In the genomic region with DNA sequence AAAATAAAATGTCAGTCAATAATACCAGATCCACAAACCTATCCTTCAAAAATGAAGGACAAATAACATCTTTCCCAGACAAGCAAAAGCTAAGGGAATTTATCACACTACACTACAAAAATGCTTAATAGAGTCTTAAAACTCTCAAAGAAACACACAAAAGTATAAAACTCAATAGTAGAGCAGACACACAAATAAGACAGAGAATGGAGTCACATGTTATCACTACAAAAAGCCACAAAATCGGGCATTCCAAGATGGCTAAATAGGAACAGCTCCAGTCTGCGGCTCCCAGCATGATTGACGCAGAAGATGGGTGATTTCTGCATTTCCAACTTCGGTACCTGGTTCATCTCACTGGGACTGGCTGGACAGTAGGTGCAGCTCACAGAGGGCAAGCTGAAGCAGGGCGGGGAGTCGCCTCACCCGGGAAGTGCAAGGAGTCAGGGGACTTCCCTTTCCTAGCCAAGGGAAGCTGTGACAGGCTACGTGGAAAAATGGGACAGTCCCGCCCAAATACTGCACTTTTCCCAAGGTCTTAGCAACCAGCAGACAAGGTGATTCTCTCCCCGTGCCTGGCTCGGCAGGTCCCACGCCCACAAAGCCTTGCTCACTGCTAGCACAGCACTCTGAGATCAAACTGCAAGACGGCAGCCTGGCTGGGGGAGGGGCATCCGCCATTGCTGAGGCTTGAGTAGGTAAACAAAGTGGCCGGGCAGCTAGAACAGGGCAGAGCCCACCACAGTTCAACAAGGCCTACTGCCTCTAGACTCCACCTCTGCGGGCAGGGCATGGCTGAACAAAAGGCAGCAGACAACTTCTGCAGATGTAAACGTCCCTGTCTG, we compare ENCODE assay signal across 9 cellular contexts. TPM values are rescaled to one million over a fixed set of nuclear protein-coding genes. Genes with fewer than 3 reads are reported as not detected.
DNase-seq lines count a peak whose midpoint lies in the region; ATAC-seq and TF ChIP-seq lines count a peak whose summit lies in the region.
"Had no signal": no experiment of that assay in that cellular context is flagged by ENCODE, and none has a peak within 500 bp of the region (broad histone marks: within the 10 kb centered on the region; RNA-seq: fewer than 3 reads in every experiment).

No MANE protein-coding gene starts in this region.

- H3K36me3 Mint-ChIP-seq in Calu3 (ENCODE audit: insufficient read depth, unreplicated experiment) = peaks cover 7% of the 10 kb centered on the region

- intact Hi-C loops in Calu3 (cut with micrococcal nuclease; ENCODE audit: unreplicated experiment) = no loop called here

- H3K36me3 ChIP-seq in brain microvascular endothelial cell (replicated peaks) = no peaks in the 10 kb centered on the region
- H3K36me3 ChIP-seq: neutrophil had no signal

- in situ Hi-C loops in brain microvascular endothelial cell (cut with HindIII; ENCODE audit: low pct_ligation_motif_present, low sequenced_read_pairs) = no loop called here

- BruUV-seq in Calu3 (replicated peaks; lab: Mats Ljungman, UMichigan) = no TSS peak

- H3K4me3 ChIP-seq in brain microvascular endothelial cell (ENCODE audit: low read depth, low read length) = peak overlapping the region; percentile 12

- H3K4me3 Mint-ChIP-seq in Calu3 (ENCODE audit: low read depth, unreplicated experiment) = peak overlapping the region; percentile 68

- DNase-seq in Calu3 (peak; percentile 33), NCI-H510A treated with DMSO at 0.1 percent for 48 hours (lab: John Stamatoyannopoulos, UW) (peak; percentile 0), brain microvascular endothelial cell (no peak), mesenteric fat pad (ENCODE audit: low spot score) (peak; percentile 82), midbrain (lab: John Stamatoyannopoulos, UW) (no peak), NOMO-1 treated with DMSO at 0.1 percent for 48 hours (lab: John Stamatoyannopoulos, UW; ENCODE audit: unreplicated experiment) (no peak)

- H3K4me1 Mint-ChIP-seq in Calu3 (ENCODE audit: low read depth, unreplicated experiment) = no peaks in the 10 kb centered on the region

- H3K27me3 Mint-ChIP-seq in Calu3 (ENCODE audit: unreplicated experiment) = no peaks in the 10 kb centered on the region

- CTCF ChIA-PET in Calu3 (lab: Charles Lee) = interaction anchor here (1.0 kb wide), 1 partner anchor 11 kb away, joined by 4 read pairs; no protein-coding TSS in a partner anchor

- H3K27me3 ChIP-seq in brain microvascular endothelial cell (replicated peaks) = no peaks in the 10 kb centered on the region
- H3K27me3 ChIP-seq: neutrophil had no signal

- H3K9me3 Mint-ChIP-seq in Calu3 (ENCODE audit: low read depth, unreplicated experiment) = no peaks in the 10 kb centered on the region

- H3K27ac ChIP-seq in brain microvascular endothelial cell = no peak overlapping the region
- H3K27ac ChIP-seq: neutrophil had no signal

- H3K27ac Mint-ChIP-seq in Calu3 (ENCODE audit: unreplicated experiment) = no peak overlapping the region

- TF ChIP-seq CTCF in Calu3 (IDR thresholded peaks at IDR 0.05; ENCODE audit: unreplicated experiment) (no peak), brain microvascular endothelial cell (IDR thresholded peaks at IDR 0.05; ENCODE audit: low read depth, low read length, missing control alignments) (no peak)

- no peak for ATAC-seq in HG03520 (IDR thresholded peaks at IDR 0.05; ENCODE audit: unreplicated experiment)
- ATAC-seq in GM19328 (IDR thresholded peaks at IDR 0.05; ENCODE audit: unreplicated experiment) = no peak

RNA-seq across cellular contexts. Expression of a gene that starts 46.3 kb away (rescaled TPM):
- 11.9 and 12.0 TPM in 2 replicates for total RNA-seq in Calu3 (2022)
- total RNA-seq in mesenteric fat pad = 10.1 TPM

Comparison
In these comparisons a context has a peak if more than half of its experiments do, and no peak if none do; other contexts are left out.
1. DNase-seq: peak in Calu3 (single experiment), NCI-H510A treated with DMSO at 0.1 percent for 48 hours (single experiment) and mesenteric fat pad (single experiment); none in brain microvascular endothelial cell (single experiment), midbrain (single experiment) and NOMO-1 treated with DMSO at 0.1 percent for 48 hours (single experiment).